1 cellular context compared by ENCODE assay signal in the genomic region with DNA sequence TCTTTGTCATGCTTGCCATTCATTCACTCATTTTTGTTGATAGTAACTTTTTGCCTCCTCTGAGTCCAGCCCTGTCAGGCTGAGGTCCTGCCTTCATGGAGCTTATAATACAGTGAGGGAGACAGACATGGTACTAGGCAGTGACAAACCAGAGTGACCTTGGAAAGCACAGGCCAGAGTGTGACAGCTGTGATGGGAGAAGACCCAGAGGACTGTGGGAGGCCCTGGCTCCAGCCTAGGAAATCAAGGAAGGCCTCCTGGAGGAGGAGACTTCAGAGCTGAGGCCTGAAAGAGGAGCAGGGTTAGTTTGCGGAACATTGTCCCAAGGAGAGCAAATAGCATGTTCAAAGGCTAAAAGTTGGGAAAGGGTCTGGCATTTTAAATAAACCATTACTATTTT.
TF ChIP-seq lines count a peak whose summit lies in the region.

No MANE protein-coding gene starts in this region.

TF ChIP-seq in K562, 482 proteins besides CTCF, POLR2A, EP300 and RAD21:
- TF ChIP-seq ETV5 (CRISPR knock-in tag; IDR thresholded peaks at IDR 0.05; ENCODE audit: low read depth) (no peak), ZNF121 (CRISPR knock-in tag; conservative IDR thresholded peaks at IDR 0.05) (no peak), ZFP36 (IDR thresholded peaks at IDR 0.05; ENCODE audit: low read depth, low read length, partially characterized antibody) (peak; percentile 95), SRF (CRISPR knock-in tag; IDR thresholded peaks at IDR 0.05) (no peak)
- TF ChIP-seq, protein P1, sequence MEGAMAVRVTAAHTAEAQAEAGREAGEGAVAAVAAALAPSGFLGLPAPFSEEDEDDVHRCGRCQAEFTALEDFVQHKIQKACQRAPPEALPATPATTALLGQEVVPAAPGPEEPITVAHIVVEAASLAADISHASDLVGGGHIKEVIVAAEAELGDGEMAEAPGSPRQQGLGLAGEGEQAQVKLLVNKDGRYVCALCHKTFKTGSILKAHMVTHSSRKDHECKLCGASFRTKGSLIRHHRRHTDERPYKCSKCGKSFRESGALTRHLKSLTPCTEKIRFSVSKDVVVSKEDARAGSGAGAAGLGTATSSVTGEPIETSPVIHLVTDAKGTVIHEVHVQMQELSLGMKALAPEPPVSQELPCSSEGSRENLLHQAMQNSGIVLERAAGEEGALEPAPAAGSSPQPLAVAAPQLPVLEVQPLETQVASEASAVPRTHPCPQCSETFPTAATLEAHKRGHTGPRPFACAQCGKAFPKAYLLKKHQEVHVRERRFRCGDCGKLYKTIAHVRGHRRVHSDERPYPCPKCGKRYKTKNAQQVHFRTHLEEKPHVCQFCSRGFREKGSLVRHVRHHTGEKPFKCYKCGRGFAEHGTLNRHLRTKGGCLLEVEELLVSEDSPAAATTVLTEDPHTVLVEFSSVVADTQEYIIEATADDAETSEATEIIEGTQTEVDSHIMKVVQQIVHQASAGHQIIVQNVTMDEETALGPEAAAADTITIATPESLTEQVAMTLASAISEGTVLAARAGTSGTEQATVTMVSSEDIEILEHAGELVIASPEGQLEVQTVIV (CRISPR knock-in tag; IDR thresholded peaks at IDR 0.05; ENCODE audit: borderline replicate concordance): no peak
